ENCODE assay signal across 10 cellular contexts in the genomic region with DNA sequence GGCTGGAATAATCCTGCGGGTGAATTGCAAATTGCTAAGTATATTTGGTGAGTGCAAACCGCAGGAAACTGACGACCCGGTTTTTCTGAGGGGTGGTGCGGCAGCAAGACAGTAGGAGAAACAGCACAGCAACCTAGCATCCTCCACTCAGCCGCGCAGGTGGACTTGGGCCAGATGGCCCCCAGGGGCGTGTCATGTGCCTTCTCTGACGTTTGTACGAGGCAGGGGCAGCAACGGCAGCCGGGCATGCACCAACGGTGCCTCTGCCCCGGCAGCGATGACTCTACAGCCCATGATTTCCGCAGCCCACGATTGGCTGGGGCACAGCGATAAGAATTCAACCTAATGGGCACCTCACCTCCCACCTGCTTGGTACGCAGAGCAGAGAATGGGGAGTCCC. TPM values are rescaled to one million over a fixed set of nuclear protein-coding genes. Genes with fewer than 3 reads are reported as not detected.
DNase-seq lines count a peak whose midpoint lies in the region; ATAC-seq, FAIRE-seq and TF ChIP-seq lines count a peak whose summit lies in the region.
"Had no signal": no experiment of that assay in that cellular context is flagged by ENCODE, and none has a peak within 500 bp of the region (broad histone marks: within the 10 kb centered on the region; RNA-seq: fewer than 3 reads in every experiment).

No MANE protein-coding gene starts in this region.

- no peaks in the 10 kb centered on the region for H3K9me3 Mint-ChIP-seq in activated T-cell treated with anti-CD3 and anti-CD28 coated beads, Interleukin-2, amount 50 U/mL, for 24 hours
- H3K9me3 Mint-ChIP-seq in naive thymus-derived CD4-positive, alpha-beta T cell: peaks cover 0 to 2% (median 0%) of the 10 kb centered on the region in 11 donors
- H3K9me3 Mint-ChIP-seq in neural progenitor cell: no peaks in the 10 kb centered on the region

- H3K36me3 Mint-ChIP-seq in activated T-cell treated with anti-CD3 and anti-CD28 coated beads, Interleukin-2, amount 50 U/mL, for 24 hours (ENCODE audit: low read depth): no peaks in the 10 kb centered on the region
- H3K36me3 Mint-ChIP-seq in naive thymus-derived CD4-positive, alpha-beta T cell: peaks cover 0 to 7% (median 0%) of the 10 kb centered on the region in 5 donors
- H3K36me3 Mint-ChIP-seq in neural progenitor cell: no peaks in the 10 kb centered on the region

- intact Hi-C loops in naive thymus-derived CD4-positive, alpha-beta T cell (cut with micrococcal nuclease): loop anchor here (2.0 to 10.0 kb wide), 6 partner anchors 131 to 672 kb away; a partner anchor contains a TSS

- no peak overlapping the region for H2AFZ ChIP-seq in neural progenitor cell (replicated peaks)

- no peaks in the 10 kb centered on the region for H4K20me1 ChIP-seq in neural progenitor cell (ENCODE audit: low read depth)

- TF ChIP-seq CTCF in neural progenitor cell (IDR thresholded peaks at IDR 0.05): no peak

- ATAC-seq in HG03565 (IDR thresholded peaks at IDR 0.05; ENCODE audit: unreplicated experiment): peak; percentile 43
- peak; percentile 91 for ATAC-seq in naive thymus-derived CD4-positive, alpha-beta T cell
- ATAC-seq: gastrocnemius medialis had no signal

- H3K36me3 ChIP-seq in naive thymus-derived CD4-positive, alpha-beta T cell (ENCODE audit: control insufficient read depth in 2 of 3, insufficient read depth in 3 of 3, low read length in 3 of 3): no peaks in the 10 kb centered on the region
- no peaks in the 10 kb centered on the region for H3K36me3 ChIP-seq in neural progenitor cell
- no peaks in the 10 kb centered on the region for H3K36me3 ChIP-seq in SJCRH30
- H3K36me3 ChIP-seq: gastrocnemius medialis had no signal

- peak overlapping the region; percentile 9 for H3K27ac ChIP-seq in naive thymus-derived CD4-positive, alpha-beta T cell (ENCODE audit: low read depth, low read length)
- no peak overlapping the region for H3K27ac ChIP-seq in neural progenitor cell
- H3K27ac ChIP-seq in SJCRH30: no peak overlapping the region
- H3K27ac ChIP-seq: gastrocnemius medialis had no signal

- H3K4me1 Mint-ChIP-seq in activated T-cell treated with anti-CD3 and anti-CD28 coated beads, Interleukin-2, amount 50 U/mL, for 24 hours (ENCODE audit: low read depth): peaks cover 25% of the 10 kb centered on the region
- H3K4me1 Mint-ChIP-seq in naive thymus-derived CD4-positive, alpha-beta T cell: peaks cover 12 to 41% (median 32%) of the 10 kb centered on the region in 7 donors
- H3K4me1 Mint-ChIP-seq in neural progenitor cell: no peaks in the 10 kb centered on the region

- no peak overlapping the region for H3K9ac ChIP-seq in neural progenitor cell

- H3K4me3 ChIP-seq in GM08714 (ENCODE audit: low read length): peak overlapping the region; percentile 7; the same call in 1 of the 2 replicates
- H3K4me3 ChIP-seq in naive thymus-derived CD4-positive, alpha-beta T cell (ENCODE audit: low read length): peak overlapping the region; percentile 2
- no peak overlapping the region for H3K4me3 ChIP-seq in neural progenitor cell
- no peak overlapping the region for H3K4me3 ChIP-seq in SJCRH30
- H3K4me3 ChIP-seq: gastrocnemius medialis had no signal

- H3K4me2 ChIP-seq in neural progenitor cell: no peak overlapping the region

- H3K4me3 Mint-ChIP-seq in activated T-cell treated with anti-CD3 and anti-CD28 coated beads, Interleukin-2, amount 50 U/mL, for 24 hours: peak overlapping the region; percentile 67
- H3K4me3 Mint-ChIP-seq in naive thymus-derived CD4-positive, alpha-beta T cell: peak overlapping the region; percentile 55 to 88 (median 70)
- H3K4me3 Mint-ChIP-seq in neural progenitor cell: no peak overlapping the region

- no peaks in the 10 kb centered on the region for H3K27me3 ChIP-seq in naive thymus-derived CD4-positive, alpha-beta T cell (ENCODE audit: control insufficient read depth in 2 of 2, insufficient read depth in 2 of 2, low read length in 2 of 2)
- H3K27me3 ChIP-seq in neural progenitor cell (no peaks in the 10 kb centered on the region), SJCRH30 (0 out of 2 replicates have a peak, but pooled peaks cover 4% of the 10 kb centered on the region)

- CTCF ChIA-PET in naive thymus-derived CD4-positive, alpha-beta T cell (lab: Charles Lee): no interaction called here

- no peak overlapping the region for H3K27ac Mint-ChIP-seq in activated T-cell treated with anti-CD3 and anti-CD28 coated beads, Interleukin-2, amount 50 U/mL, for 24 hours
- H3K27ac Mint-ChIP-seq in naive thymus-derived CD4-positive, alpha-beta T cell: peak overlapping the region in 6 of 9 donors; percentile 13 to 88 (median 72)
- H3K27ac Mint-ChIP-seq in neural progenitor cell: no peak overlapping the region

- POLR2A ChIA-PET in naive thymus-derived CD4-positive, alpha-beta T cell (lab: Charles Lee): interaction anchor here (1.2 kb wide), 1 partner anchor 18 kb away, joined by 3 read pairs; no protein-coding TSS in a partner anchor

- H3K9me3 ChIP-seq in naive thymus-derived CD4-positive, alpha-beta T cell (ENCODE audit: control insufficient read depth in 2 of 3, low read length in 3 of 3): no peaks in the 10 kb centered on the region
- H3K9me3 ChIP-seq in neural progenitor cell (ENCODE audit: low read depth) (no peaks in the 10 kb centered on the region), SJCRH30 (replicated peaks) (no peaks in the 10 kb centered on the region)
- H3K9me3 ChIP-seq: gastrocnemius medialis had no signal

- no peak for DNase-seq in activated T-cell treated with anti-CD3 and anti-CD28 coated beads, Interleukin-2, amount 50 U/mL, for 24 hours
- DNase-seq in naive thymus-derived CD4-positive, alpha-beta T cell: peak in 3 of 9 donors; percentile 17 to 63 (median 49)
- no peak for DNase-seq in neural progenitor cell (ENCODE audit: low spot score)
- DNase-seq in SJCRH30: no peak
- no peak for DNase-seq in RCC 7860 (ENCODE audit: low spot score)
- DNase-seq in superior temporal gyrus (ENCODE audit: extremely low spot score): no peak
- DNase-seq: gastrocnemius medialis had no signal

- peaks cover 8% of the 10 kb centered on the region for H3K27me3 Mint-ChIP-seq in activated T-cell treated with anti-CD3 and anti-CD28 coated beads, Interleukin-2, amount 50 U/mL, for 24 hours
- peaks cover 0 to 34% (median 0%) of the 10 kb centered on the region in 5 donors for H3K27me3 Mint-ChIP-seq in naive thymus-derived CD4-positive, alpha-beta T cell
- H3K27me3 Mint-ChIP-seq in neural progenitor cell (ENCODE audit: insufficient read depth, low read depth): peaks cover 2% of the 10 kb centered on the region

- H3K79me2 ChIP-seq in neural progenitor cell (ENCODE audit: low read depth): no peaks in the 10 kb centered on the region

- peaks cover 1% of the 10 kb centered on the region in 2 donors for H3K4me1 ChIP-seq in naive thymus-derived CD4-positive, alpha-beta T cell (ENCODE audit: control insufficient read depth in 2 of 2, insufficient read depth in 2 of 2, low read length in 2 of 2)
- H3K4me1 ChIP-seq in neural progenitor cell (no peaks in the 10 kb centered on the region), SJCRH30 (no peaks in the 10 kb centered on the region)
- H3K4me1 ChIP-seq: gastrocnemius medialis had no signal

- no peak for FAIRE-seq in RCC 7860 (lab: Jason Lieb, UNC)

- H3F3A ChIP-seq in neural progenitor cell (ENCODE audit: low read depth): no peaks in the 10 kb centered on the region

RNA-seq across cellular contexts. Expression of a gene that starts 11.1 kb away (rescaled TPM):
- not detected for total RNA-seq in naive thymus-derived CD4-positive, alpha-beta T cell
- polyA plus RNA-seq in naive thymus-derived CD4-positive, alpha-beta T cell: under 1 TPM in 1 of 2 donors, not detected in 1; 0.22 TPM
- total RNA-seq in neural progenitor cell (ENCODE audit: low replicate concordance): not detected in 2 replicates
- not detected in 2 replicates for total RNA-seq in SJCRH30 (2014; rRNA removed; shearing (Covaris generic))
- total RNA-seq: gastrocnemius medialis, myocyte had no signal

RNA-seq across cellular contexts. Expression of a gene that starts 28.0 kb away (rescaled TPM):
- 10 to 100 TPM in 1 of 5 experiments, 1 to 10 TPM in 2, not detected in 2; 3.2 to 47.8 (median 4.2) TPM for total RNA-seq in naive thymus-derived CD4-positive, alpha-beta T cell
- under 1 TPM in 1 of 2 donors, not detected in 1; 0.31 TPM for polyA plus RNA-seq in naive thymus-derived CD4-positive, alpha-beta T cell
- not detected in 2 replicates for total RNA-seq in neural progenitor cell (ENCODE audit: low replicate concordance)
- not detected in 2 replicates for total RNA-seq in SJCRH30 (2014; rRNA removed; shearing (Covaris generic))
- total RNA-seq: myocyte had no signal

RNA-seq across cellular contexts. Expression of a gene that starts 55.7 kb away (rescaled TPM):
- total RNA-seq in naive thymus-derived CD4-positive, alpha-beta T cell: under 1 TPM in 1 of 5 experiments, not detected in 4; 0.91 TPM
- not detected for polyA plus RNA-seq in naive thymus-derived CD4-positive, alpha-beta T cell
- total RNA-seq in neural progenitor cell (ENCODE audit: low replicate concordance): not detected in 2 replicates
- not detected in 2 replicates for total RNA-seq in SJCRH30 (2014; rRNA removed; shearing (Covaris generic))
- total RNA-seq: myocyte had no signal

Comparison
In these comparisons a context has a peak if more than half of its experiments do, and no peak if none do; other contexts are left out.
1. H3K4me3 ChIP-seq: peak in GM08714 (single experiment) and naive thymus-derived CD4-positive, alpha-beta T cell (single experiment); none in neural progenitor cell (single experiment) and SJCRH30 (single experiment).
2. H3K27ac Mint-ChIP-seq: peak in naive thymus-derived CD4-positive, alpha-beta T cell (6 of 9); none in activated T-cell treated with anti-CD3 and anti-CD28 coated beads, Interleukin-2, amount 50 U/mL, for 24 hours (single experiment) and neural progenitor cell (single experiment).